ENCODE assay signal across 32 cellular contexts in genomic region chr9:31821583-31821982, GRCh38.
"Had no signal": no experiment of that assay in that cellular context is flagged by ENCODE, and none has a peak within 500 bp of the region (broad histone marks: within the 10 kb centered on the region; RNA-seq: fewer than 3 reads in every experiment).

No MANE protein-coding gene starts in this region.

- ATAC-seq: activated CD4-positive, alpha-beta T cell treated with anti-CD3 and anti-CD28 coated beads for 36 hours; activated CD8-positive, alpha-beta T cell treated with anti-CD3 and anti-CD28 coated beads for 36 hours; activated naive CD4-positive, alpha-beta T cell treated with anti-CD3 and anti-CD28 coated beads, Interleukin-2, amount 50 U/mL, for 72 hours; activated T-cell treated with anti-CD3 and anti-CD28 coated beads, Interleukin-2, amount 50 U/mL, for 4 hours; activated T-cell treated with anti-CD3 and anti-CD28 coated beads, Interleukin-2, amount 50 U/mL, for 72 hours; activated T-helper 17 cell treated with anti-CD3 and anti-CD28 coated beads, Interleukin-2, amount 50 U/mL, for 72 hours; WTC11 had no signal

- H3K36me3 ChIP-seq: adrenal gland, ascending aorta, cardiac muscle cell, WERI-Rb-1 had no signal

- H3K4me3 ChIP-seq: adrenal gland, ascending aorta, cardiac muscle cell had no signal

- DNase-seq: activated CD4-positive, alpha-beta memory T cell treated with anti-CD3 and anti-CD28 coated beads for 36 hours; activated CD4-positive, alpha-beta T cell treated with anti-CD3 and anti-CD28 coated beads for 1 hour; activated CD4-positive, alpha-beta T cell treated with anti-CD3 and anti-CD28 coated beads for 36 hours; activated CD4-positive, alpha-beta T cell treated with anti-CD3 and anti-CD28 coated beads for 48 hours; activated CD4-positive, alpha-beta T cell treated with anti-CD3 and anti-CD28 coated beads, Interleukin-2, amount 10 ng/mL, durations not matched to agents 7 days and 5 days; activated CD4-positive, CD25-positive, alpha-beta regulatory T cell; activated CD8-positive, alpha-beta memory T cell treated with anti-CD3 and anti-CD28 coated beads, Interleukin-2, amount 50 U/mL, for 4 hours; activated CD8-positive, alpha-beta T cell treated with anti-CD3 and anti-CD28 coated beads for 36 hours; activated effector memory CD4-positive, alpha-beta T cell treated with anti-CD3 and anti-CD28 coated beads, Interleukin-2, amount 50 U/mL, for 16 hours; activated gamma-delta T cell treated with Interleukin-2 at 50 U/mL for 16 hours; activated naive CD4-positive, alpha-beta T cell; activated naive CD4-positive, alpha-beta T cell treated with anti-CD3 and anti-CD28 coated beads for 36 hours; activated naive CD4-positive, alpha-beta T cell treated with anti-CD3 and anti-CD28 coated beads, Interleukin-2, amount 50 U/mL, for 16 hours; activated naive CD8-positive, alpha-beta T cell treated with anti-CD3 and anti-CD28 coated beads for 36 hours; activated T-cell treated with anti-CD3 and anti-CD28 coated beads for 4 hours; activated T-cell treated with anti-CD3 and anti-CD28 coated beads, Interleukin-2, amount 50 U/mL, for 1 hour; activated T-cell treated with anti-CD3 and anti-CD28 coated beads, Interleukin-2, amount 50 U/mL, for 4 hours; activated T-cell treated with anti-CD3 and anti-CD28 coated beads, Interleukin-2, amount 50 U/mL, for 72 hours; adrenal gland; amniotic stem cell; caudate nucleus; cerebellar nuclear complex; SW 1271; T-helper 1 cell; T-helper 2 cell; T-helper 9 cell; WERI-Rb-1 had no signal

- H3K4me1 ChIP-seq: adrenal gland, ascending aorta had no signal

- H3K27me3 ChIP-seq: adrenal gland, ascending aorta, cardiac muscle cell had no signal

- H3K27ac ChIP-seq: adrenal gland, ascending aorta, cardiac muscle cell, WERI-Rb-1 had no signal

- H3K9me3 ChIP-seq: adrenal gland, ascending aorta had no signal
